Comparison of ENCODE assay signal across 10 cellular contexts in the genomic region with DNA sequence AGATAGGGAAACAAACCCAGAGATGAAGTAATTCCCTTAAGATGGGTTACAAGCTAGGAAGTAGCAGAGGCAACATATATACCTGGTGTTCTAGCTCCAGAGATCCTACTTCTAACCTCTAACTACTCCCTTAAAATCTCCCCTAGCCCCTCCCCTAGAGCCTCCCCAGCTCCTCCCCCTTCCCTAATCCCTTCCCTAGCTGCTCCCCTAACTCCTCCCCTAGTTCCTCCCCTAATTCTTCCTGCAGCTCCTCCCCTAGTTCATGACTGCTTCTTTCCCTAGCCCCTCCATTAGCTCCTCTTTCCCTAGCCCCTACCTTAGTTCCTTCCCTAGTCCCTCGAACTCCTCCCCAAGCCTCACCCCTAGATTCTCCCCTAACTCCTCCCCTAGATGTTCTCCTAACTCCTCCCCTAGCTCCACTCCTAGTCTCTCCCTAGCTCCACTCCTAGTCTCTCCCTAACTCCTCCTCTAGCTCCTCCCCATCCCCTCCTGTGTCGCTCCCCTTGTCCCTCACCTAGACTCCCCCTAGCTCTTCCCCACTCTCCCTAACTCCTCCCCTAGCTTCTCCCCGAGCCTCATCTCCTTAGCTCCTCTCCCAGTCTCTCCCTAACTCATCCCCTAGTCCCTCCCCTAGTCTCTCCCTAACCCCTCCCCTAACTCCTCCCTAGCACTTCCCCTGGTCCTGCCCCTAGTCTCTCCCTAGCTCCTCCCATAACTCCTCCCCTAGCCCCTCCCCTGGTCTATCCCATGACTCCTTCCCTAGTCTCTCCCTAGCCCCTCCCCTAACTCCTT.
DNase-seq lines count a peak whose midpoint lies in the region; ATAC-seq and TF ChIP-seq lines count a peak whose summit lies in the region.
"Had no signal": no experiment of that assay in that cellular context is flagged by ENCODE, and none has a peak within 500 bp of the region (broad histone marks: within the 10 kb centered on the region; RNA-seq: fewer than 3 reads in every experiment).

No MANE protein-coding gene starts in this region.

- no peak overlapping the region for H3K27ac Mint-ChIP-seq in activated CD4-positive, alpha-beta memory T cell treated with anti-CD3 and anti-CD28 coated beads for 36 hours
- H3K27ac Mint-ChIP-seq in activated CD4-positive, alpha-beta memory T cell treated with anti-CD3 and anti-CD28 coated beads, Interleukin-2, amount 10 ng/mL, durations not matched to agents 7 days and 5 days = no peak overlapping the region
- H3K27ac Mint-ChIP-seq in nephron progenitor cell = no peak overlapping the region
- H3K27ac Mint-ChIP-seq: IgD-negative memory B cell had no signal

- peak; percentile 80 for ATAC-seq in HG03039 (IDR thresholded peaks at IDR 0.05; ENCODE audit: unreplicated experiment)
- ATAC-seq in SK-N-SH treated with all-trans-retinoic acid at 6 μM for 48 hours = peak; percentile 62
- no peak for ATAC-seq in HG03378 (IDR thresholded peaks at IDR 0.05; ENCODE audit: unreplicated experiment)
- no peak for ATAC-seq in HG03439 (IDR thresholded peaks at IDR 0.05; ENCODE audit: unreplicated experiment)

- H3K4me1 Mint-ChIP-seq in activated CD4-positive, alpha-beta memory T cell treated with anti-CD3 and anti-CD28 coated beads for 36 hours (ENCODE audit: low read depth) = no peaks in the 10 kb centered on the region
- H3K4me1 Mint-ChIP-seq in activated CD4-positive, alpha-beta memory T cell treated with anti-CD3 and anti-CD28 coated beads, Interleukin-2, amount 10 ng/mL, durations not matched to agents 7 days and 5 days = no peaks in the 10 kb centered on the region
- peaks cover 10% of the 10 kb centered on the region for H3K4me1 Mint-ChIP-seq in nephron progenitor cell
- H3K4me1 Mint-ChIP-seq: IgD-negative memory B cell had no signal

- no peaks in the 10 kb centered on the region for H3K9me3 Mint-ChIP-seq in activated CD4-positive, alpha-beta memory T cell treated with anti-CD3 and anti-CD28 coated beads for 36 hours
- no peaks in the 10 kb centered on the region for H3K9me3 Mint-ChIP-seq in activated CD4-positive, alpha-beta memory T cell treated with anti-CD3 and anti-CD28 coated beads, Interleukin-2, amount 10 ng/mL, durations not matched to agents 7 days and 5 days
- H3K9me3 Mint-ChIP-seq in nephron progenitor cell = peaks cover 3% of the 10 kb centered on the region
- H3K9me3 Mint-ChIP-seq: IgD-negative memory B cell, nephron had no signal

- intact Hi-C loops in activated CD4-positive, alpha-beta memory T cell treated with anti-CD3 and anti-CD28 coated beads for 36 hours (cut with micrococcal nuclease) = no loop called here
- intact Hi-C loops in uterus (cut with DNase I; ENCODE audit: low total_unique reads) = no loop called here

- no peak overlapping the region for H3K27ac ChIP-seq in uterus

- no peaks in the 10 kb centered on the region for H3K27me3 ChIP-seq in uterus

- peaks cover 13% of the 10 kb centered on the region for H3K36me3 Mint-ChIP-seq in activated CD4-positive, alpha-beta memory T cell treated with anti-CD3 and anti-CD28 coated beads for 36 hours
- peaks cover 4% of the 10 kb centered on the region for H3K36me3 Mint-ChIP-seq in activated CD4-positive, alpha-beta memory T cell treated with anti-CD3 and anti-CD28 coated beads, Interleukin-2, amount 10 ng/mL, durations not matched to agents 7 days and 5 days (ENCODE audit: low read depth)
- peaks cover 13% of the 10 kb centered on the region for H3K36me3 Mint-ChIP-seq in nephron progenitor cell (ENCODE audit: low read depth)
- H3K36me3 Mint-ChIP-seq: IgD-negative memory B cell had no signal

- no peaks in the 10 kb centered on the region for H3K36me3 ChIP-seq in uterus

- no peaks in the 10 kb centered on the region for H3K27me3 Mint-ChIP-seq in activated CD4-positive, alpha-beta memory T cell treated with anti-CD3 and anti-CD28 coated beads for 36 hours
- no peaks in the 10 kb centered on the region for H3K27me3 Mint-ChIP-seq in activated CD4-positive, alpha-beta memory T cell treated with anti-CD3 and anti-CD28 coated beads, Interleukin-2, amount 10 ng/mL, durations not matched to agents 7 days and 5 days
- H3K27me3 Mint-ChIP-seq in nephron progenitor cell (ENCODE audit: low read depth, poor library complexity) = no peaks in the 10 kb centered on the region

- no peaks in the 10 kb centered on the region for H3K4me1 ChIP-seq in uterus

- no peak overlapping the region for H3K4me3 ChIP-seq in uterus

- TF ChIP-seq POLR2A in uterus (IDR thresholded peaks at IDR 0.05) = no peak

- H3K9me3 ChIP-seq in uterus = no peaks in the 10 kb centered on the region

- H3K4me3 Mint-ChIP-seq in activated CD4-positive, alpha-beta memory T cell treated with anti-CD3 and anti-CD28 coated beads for 36 hours = no peak overlapping the region
- H3K4me3 Mint-ChIP-seq in activated CD4-positive, alpha-beta memory T cell treated with anti-CD3 and anti-CD28 coated beads, Interleukin-2, amount 10 ng/mL, durations not matched to agents 7 days and 5 days = no peak overlapping the region
- no peak overlapping the region for H3K4me3 Mint-ChIP-seq in nephron progenitor cell
- H3K4me3 Mint-ChIP-seq: nephron had no signal

- peak; percentile 44 for DNase-seq in activated CD4-positive, alpha-beta memory T cell treated with anti-CD3 and anti-CD28 coated beads for 36 hours
- no peak for DNase-seq in activated CD4-positive, alpha-beta memory T cell treated with anti-CD3 and anti-CD28 coated beads, Interleukin-2, amount 10 ng/mL, durations not matched to agents 7 days and 5 days
- DNase-seq in nephron progenitor cell (peak; percentile 11), uterus (no peak)

- POLR2A ChIA-PET in activated CD4-positive, alpha-beta memory T cell treated with anti-CD3 and anti-CD28 coated beads for 36 hours (lab: Charles Lee) = no interaction called here
- POLR2A ChIA-PET in activated CD4-positive, alpha-beta memory T cell treated with anti-CD3 and anti-CD28 coated beads, Interleukin-2, amount 10 ng/mL, durations not matched to agents 7 days and 5 days (lab: Charles Lee) = interaction anchor here (0.8 to 1.2 kb wide), 2 partner anchors 11 to 47 kb away, joined by 3 read pairs; no protein-coding TSS in a partner anchor

- CTCF ChIA-PET in activated CD4-positive, alpha-beta memory T cell treated with anti-CD3 and anti-CD28 coated beads for 36 hours (lab: Charles Lee) = no interaction called here
- CTCF ChIA-PET in activated CD4-positive, alpha-beta memory T cell treated with anti-CD3 and anti-CD28 coated beads, Interleukin-2, amount 10 ng/mL, durations not matched to agents 7 days and 5 days (lab: Charles Lee) = interaction anchor here (1.0 kb wide), 1 partner anchor 13 kb away, joined by 3 read pairs; no protein-coding TSS in a partner anchor

- TF ChIP-seq CTCF in nephron progenitor cell (IDR thresholded peaks at IDR 0.05) (no peak), uterus (IDR thresholded peaks at IDR 0.05) (no peak)

TF ChIP-seq in SK-N-SH treated with all-trans-retinoic acid at 6 μM for 48 hours, 23 proteins besides CTCF, POLR2A, EP300 and RAD21:
- no peak for TF ChIP-seq ZNF8 (CRISPR knock-in tag; IDR thresholded peaks at IDR 0.05)
- TF ChIP-seq ZFP3 (CRISPR knock-in tag; IDR thresholded peaks at IDR 0.05) = no peak
- TF ChIP-seq, protein P1, sequence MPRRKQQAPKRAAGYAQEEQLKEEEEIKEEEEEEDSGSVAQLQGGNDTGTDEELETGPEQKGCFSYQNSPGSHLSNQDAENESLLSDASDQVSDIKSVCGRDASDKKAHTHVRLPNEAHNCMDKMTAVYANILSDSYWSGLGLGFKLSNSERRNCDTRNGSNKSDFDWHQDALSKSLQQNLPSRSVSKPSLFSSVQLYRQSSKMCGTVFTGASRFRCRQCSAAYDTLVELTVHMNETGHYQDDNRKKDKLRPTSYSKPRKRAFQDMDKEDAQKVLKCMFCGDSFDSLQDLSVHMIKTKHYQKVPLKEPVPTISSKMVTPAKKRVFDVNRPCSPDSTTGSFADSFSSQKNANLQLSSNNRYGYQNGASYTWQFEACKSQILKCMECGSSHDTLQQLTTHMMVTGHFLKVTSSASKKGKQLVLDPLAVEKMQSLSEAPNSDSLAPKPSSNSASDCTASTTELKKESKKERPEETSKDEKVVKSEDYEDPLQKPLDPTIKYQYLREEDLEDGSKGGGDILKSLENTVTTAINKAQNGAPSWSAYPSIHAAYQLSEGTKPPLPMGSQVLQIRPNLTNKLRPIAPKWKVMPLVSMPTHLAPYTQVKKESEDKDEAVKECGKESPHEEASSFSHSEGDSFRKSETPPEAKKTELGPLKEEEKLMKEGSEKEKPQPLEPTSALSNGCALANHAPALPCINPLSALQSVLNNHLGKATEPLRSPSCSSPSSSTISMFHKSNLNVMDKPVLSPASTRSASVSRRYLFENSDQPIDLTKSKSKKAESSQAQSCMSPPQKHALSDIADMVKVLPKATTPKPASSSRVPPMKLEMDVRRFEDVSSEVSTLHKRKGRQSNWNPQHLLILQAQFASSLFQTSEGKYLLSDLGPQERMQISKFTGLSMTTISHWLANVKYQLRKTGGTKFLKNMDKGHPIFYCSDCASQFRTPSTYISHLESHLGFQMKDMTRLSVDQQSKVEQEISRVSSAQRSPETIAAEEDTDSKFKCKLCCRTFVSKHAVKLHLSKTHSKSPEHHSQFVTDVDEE (CRISPR knock-in tag; IDR thresholded peaks at IDR 0.05) = no peak
- no peak for TF ChIP-seq ARNTL (CRISPR knock-in tag; IDR thresholded peaks at IDR 0.05; ENCODE audit: borderline replicate concordance, low read depth)
- TF ChIP-seq ZFP30 (CRISPR knock-in tag; IDR thresholded peaks at IDR 0.05) = no peak
- no peak for TF ChIP-seq CSDC2 (CRISPR knock-in tag; IDR thresholded peaks at IDR 0.05)
- TF ChIP-seq ZNF70 (CRISPR knock-in tag; IDR thresholded peaks at IDR 0.05) = no peak
TF ChIP-seq in SK-N-SH treated with all-trans-retinoic acid at 6 μM for 48 hours: peak in this region for 0.

Comparison
In these comparisons a context has a peak if more than half of its experiments do, and no peak if none do; other contexts are left out.
1. DNase-seq: peak in activated CD4-positive, alpha-beta memory T cell treated with anti-CD3 and anti-CD28 coated beads for 36 hours (single experiment) and nephron progenitor cell (single experiment); none in activated CD4-positive, alpha-beta memory T cell treated with anti-CD3 and anti-CD28 coated beads, Interleukin-2, amount 10 ng/mL, durations not matched to agents 7 days and 5 days (single experiment) and uterus (0 of 2).
2. ATAC-seq: peak in HG03039 (single experiment) and SK-N-SH treated with all-trans-retinoic acid at 6 μM for 48 hours (single experiment); none in HG03378 (single experiment) and HG03439 (single experiment).